In the genomic region with DNA sequence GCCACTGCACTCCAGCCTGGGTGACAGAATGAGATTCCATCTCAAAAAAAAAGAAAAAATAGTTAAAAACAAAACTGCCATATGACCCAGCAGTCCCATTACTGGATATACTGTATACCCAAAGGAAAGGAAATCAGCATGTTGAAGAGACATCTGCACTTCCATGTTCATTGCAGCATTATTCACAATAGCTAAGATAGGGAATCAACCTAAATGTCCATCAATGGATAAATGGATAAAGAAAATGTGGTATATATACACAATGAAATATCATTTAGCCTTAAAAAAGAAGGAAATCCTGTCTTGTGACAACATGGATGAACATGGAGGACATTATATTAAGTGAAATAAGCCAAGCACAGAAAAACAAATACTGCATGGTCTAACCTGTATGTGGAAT, we compare ENCODE assay signal across 5 cellular contexts.
A peak's percentile ranks its signal among the peaks of the same experiment; 100 is the strongest.
DNase-seq lines count a peak whose midpoint lies in the region; ATAC-seq and TF ChIP-seq lines count a peak whose summit lies in the region.
"Not testable (repeated sequence)": the region's sequence is repeated elsewhere in the genome, so short reads cannot be mapped to it uniquely, and the experiment has no call there.

No MANE protein-coding gene starts in this region.

- peaks cover 21% of the 10 kb centered on the region for H3K9me3 ChIP-seq in PC-3 (ENCODE audit: low read length)

- not testable (repeated sequence) for ATAC-seq in PC-3; natural killer cell treated with Interleukin-12 subunit alpha and Interleukin-12 subunit beta and Interleukin-15 and Interleukin-18, amount 100 ng/mL, for 72 hours

- 0 out of 2 replicates have a peak overlapping the region, but pooled peaks have one; percentile 36 for H3K4me2 ChIP-seq in PC-3 (ENCODE audit: low read length)

- not testable (repeated sequence) for H3K4me1 Mint-ChIP-seq in natural killer cell treated with Interleukin-12 subunit alpha and Interleukin-12 subunit beta and Interleukin-15 and Interleukin-18, amount 100 ng/mL, for 72 hours (ENCODE audit: low read depth in 2 of 2)

- not testable (repeated sequence) for H2AFZ ChIP-seq in PC-3 (ENCODE audit: low read length)

- intact Hi-C loops in PC-3 (cut with micrococcal nuclease), result loop anchor here (10.0 kb wide), 1 partner anchor 137 kb away; no protein-coding TSS in a partner anchor

- peaks cover 20% of the 10 kb centered on the region for H3K36me3 Mint-ChIP-seq in natural killer cell treated with Interleukin-12 subunit alpha and Interleukin-12 subunit beta and Interleukin-15 and Interleukin-18, amount 100 ng/mL, for 72 hours

- not testable (repeated sequence) for H4K20me1 ChIP-seq in PC-3 (ENCODE audit: low read length)

- peak overlapping the region; percentile 58 for H3K27ac ChIP-seq in 22Rv1
- peak overlapping the region; percentile 49 for H3K27ac ChIP-seq in C4-2B
- H3K27ac ChIP-seq in PC-3 (ENCODE audit: low read length), result peak overlapping the region; percentile 50

- not testable (repeated sequence) for BruUV-seq in PC-3 (replicated peaks; lab: Mats Ljungman, UMichigan)

- H3K9me3 Mint-ChIP-seq in natural killer cell treated with Interleukin-12 subunit alpha and Interleukin-12 subunit beta and Interleukin-15 and Interleukin-18, amount 100 ng/mL, for 72 hours, result not testable (repeated sequence)

- H3K27me3 ChIP-seq in PC-3 (ENCODE audit: low read length), result not testable (repeated sequence)

- H3K9ac ChIP-seq in PC-3 (ENCODE audit: low read length), result not testable (repeated sequence)

- H3K9me2 ChIP-seq in PC-3 (replicated peaks; ENCODE audit: low read length), result not testable (repeated sequence)

- DNase-seq in DMS53 (lab: John Stamatoyannopoulos, UW), result peak; percentile 38
- not testable (repeated sequence) for DNase-seq in PC-3; natural killer cell treated with Interleukin-12 subunit alpha and Interleukin-12 subunit beta and Interleukin-15 and Interleukin-18, amount 100 ng/mL, for 72 hours (ENCODE audit: low spot score)

- H3K27me3 Mint-ChIP-seq in natural killer cell treated with Interleukin-12 subunit alpha and Interleukin-12 subunit beta and Interleukin-15 and Interleukin-18, amount 100 ng/mL, for 72 hours, result not testable (repeated sequence)

- H3K27ac Mint-ChIP-seq in natural killer cell treated with Interleukin-12 subunit alpha and Interleukin-12 subunit beta and Interleukin-15 and Interleukin-18, amount 100 ng/mL, for 72 hours, result not testable (repeated sequence)

- TF ChIP-seq CTCF in 22Rv1 (IDR thresholded peaks at IDR 0.05); C4-2B (conservative IDR thresholded peaks at IDR 0.05); PC-3 (conservative IDR thresholded peaks at IDR 0.05; ENCODE audit: low read depth, low read length): not testable (repeated sequence)

- H3F3A ChIP-seq in PC-3 (ENCODE audit: low read length, unreplicated experiment), result not testable (repeated sequence)

- H3K36me3 ChIP-seq in PC-3 (ENCODE audit: low read depth, low read length), result not testable (repeated sequence)

- peaks cover 15% of the 10 kb centered on the region for H3K4me1 ChIP-seq in PC-3 (ENCODE audit: insufficient read depth, low read length)

- not testable (repeated sequence) for H3K4me3 ChIP-seq in PC-3 (ENCODE audit: low read length)

- CTCF ChIA-PET in PC-3 (lab: Charles Lee), result not testable (repeated sequence)

- H3K4me3 Mint-ChIP-seq in natural killer cell treated with Interleukin-12 subunit alpha and Interleukin-12 subunit beta and Interleukin-15 and Interleukin-18, amount 100 ng/mL, for 72 hours, result peak overlapping the region; percentile 30

- H3K79me2 ChIP-seq in PC-3 (ENCODE audit: low read length), result not testable (repeated sequence)

- POLR2A ChIA-PET in PC-3 (lab: Charles Lee; ENCODE audit: unreplicated experiment), result not testable (repeated sequence)
